16 cellular contexts compared by ENCODE assay signal in genomic region chr14:75738192-75738591, GRCh38.
"Had no signal": no experiment of that assay in that cellular context is flagged by ENCODE, and none has a peak within 500 bp of the region (broad histone marks: within the 10 kb centered on the region; RNA-seq: fewer than 3 reads in every experiment).

No MANE protein-coding gene starts in this region.

- DNase-seq: activated CD4-positive, alpha-beta T cell treated with anti-CD3 and anti-CD28 coated beads, Interleukin-2, amount 10 ng/mL, durations not matched to agents 24 days and 14 days; activated CD4-positive, CD25-positive, alpha-beta regulatory T cell; activated gamma-delta T cell treated with Interleukin-2 at 50 U/mL for 16 hours; activated naive CD8-positive, alpha-beta T cell treated with anti-CD3 and anti-CD28 coated beads for 36 hours; anterior cingulate cortex; heart left ventricle; left cardiac atrium; mucosa of descending colon; naive thymus-derived CD4-positive, alpha-beta T cell; small intestine; stimulated activated CD4-positive, alpha-beta T cell treated with anti-CD3 and anti-CD28 coated beads, Interleukin-4, amount 100 ng/mL, for 4 hours; stimulated activated CD8-positive, alpha-beta memory T cell treated with anti-CD3 and anti-CD28 coated beads, Interleukin-4, amount 100 ng/mL, for 48 hours; stimulated activated naive CD4-positive, alpha-beta T cell treated with Interleukin-2 at 50 U/mL for 16 hours; transverse colon had no signal

- H3K27ac ChIP-seq: transverse colon, vagina had no signal

- ATAC-seq: esophagus mucosa; heart left ventricle; left cardiac atrium; mucosa of descending colon; naive thymus-derived CD4-positive, alpha-beta T cell had no signal
